ENCODE assay signal across 7 cellular contexts in genomic region chr9:35689351-35689600, GRCh38. TPM values are rescaled to one million over a fixed set of nuclear protein-coding genes. Genes with fewer than 3 reads are reported as not detected.
A peak's percentile ranks its signal among the peaks of the same experiment; 100 is the strongest.
DNase-seq lines count a peak whose midpoint lies in the region.
"Had no signal": no experiment of that assay in that cellular context is flagged by ENCODE, and none has a peak within 500 bp of the region (broad histone marks: within the 10 kb centered on the region; RNA-seq: fewer than 3 reads in every experiment).

No MANE protein-coding gene starts in this region.

- H3K27ac ChIP-seq in BLaER1 (peak overlapping the region; percentile 81), mesendoderm (ENCODE audit: low read depth, low read length) (peak overlapping the region; percentile 70)

- H3K4me3 ChIP-seq in BLaER1 (peak overlapping the region; percentile 73), mesendoderm (ENCODE audit: low read length) (peak overlapping the region; percentile 92)

- peaks cover 17% of the 10 kb centered on the region for H3K36me3 ChIP-seq in BLaER1
- H3K36me3 ChIP-seq in mesendoderm (ENCODE audit: control insufficient read depth, insufficient read depth, low read length) = peaks cover 2% of the 10 kb centered on the region

- H3K4ac ChIP-seq in mesendoderm (ENCODE audit: low read depth, low read length) = peak overlapping the region; percentile 7

- H4K20me1 ChIP-seq in BLaER1 = no peaks in the 10 kb centered on the region

- no CpG with 5 or more reads among the region's 7 CpGs for WGBS in mesendoderm (ENCODE audit: extremely low coverage, insufficient coverage, low lambda C conversion rate)

- peak overlapping the region; percentile 55 for H2BK5ac ChIP-seq in mesendoderm (ENCODE audit: low read length)

- peak overlapping the region; percentile 97 for H3K23ac ChIP-seq in mesendoderm (ENCODE audit: low read length)

- H3K4me1 Mint-ChIP-seq in activated naive CD8-positive, alpha-beta T cell (ENCODE audit: low read depth) = peaks cover 24% of the 10 kb centered on the region

- peak overlapping the region; percentile 79 for H3K9ac ChIP-seq in BLaER1
- peak overlapping the region; percentile 99 for H3K9ac ChIP-seq in mesendoderm (ENCODE audit: low read length)

- peak overlapping the region; percentile 22 for H3K27ac Mint-ChIP-seq in activated naive CD8-positive, alpha-beta T cell

- peak overlapping the region; percentile 65 for H3K4me3 Mint-ChIP-seq in activated naive CD8-positive, alpha-beta T cell

- H3K79me2 ChIP-seq in mesendoderm (ENCODE audit: control insufficient read depth, insufficient read depth, low read length) = peaks cover 23% of the 10 kb centered on the region

- no peak for DNase-seq in mesendoderm
- DNase-seq in NCI-H226 = no peak
- no peak for DNase-seq in NK-92 treated with Interleukin-12 subunit alpha and Interleukin-12 subunit beta, amount 100 ng/mL, for 24 hours (lab: John Stamatoyannopoulos, UW)
- no peak for DNase-seq in activated CD8-positive, alpha-beta memory T cell treated with anti-CD3 and anti-CD28 coated beads, Interleukin-2, amount 50 U/mL, for 48 hours
- DNase-seq: stimulated activated CD4-positive, alpha-beta T cell treated with anti-CD3 and anti-CD28 coated beads, Interleukin-15, amount 100 ng/mL, for 24 hours had no signal

- H3K36me3 Mint-ChIP-seq in activated naive CD8-positive, alpha-beta T cell = no peaks in the 10 kb centered on the region

- H3K79me1 ChIP-seq in mesendoderm (ENCODE audit: low read length) = peaks cover 28% of the 10 kb centered on the region

- H3K9me3 Mint-ChIP-seq in activated naive CD8-positive, alpha-beta T cell (ENCODE audit: low read depth) = no peaks in the 10 kb centered on the region

- no peak overlapping the region for H2BK15ac ChIP-seq in mesendoderm (replicated peaks; ENCODE audit: low read depth)

- no peak overlapping the region for H2BK120ac ChIP-seq in mesendoderm (ENCODE audit: low read depth, low read length)

- H3K4me1 ChIP-seq in BLaER1 (peaks cover 48% of the 10 kb centered on the region), mesendoderm (ENCODE audit: control insufficient read depth, low read depth, low read length) (peaks cover 10% of the 10 kb centered on the region)

- no peak overlapping the region for H4K8ac ChIP-seq in mesendoderm (ENCODE audit: low read depth, low read length)

- peak overlapping the region; percentile 44 for H3K18ac ChIP-seq in mesendoderm (ENCODE audit: low read length)

- H3K4me2 ChIP-seq in BLaER1 = peak overlapping the region; percentile 93
- peak overlapping the region; percentile 97 for H3K4me2 ChIP-seq in mesendoderm (ENCODE audit: low read length)

- peak overlapping the region; percentile 65 for H2AK5ac ChIP-seq in mesendoderm (ENCODE audit: low read length)

- H3K9me3 ChIP-seq in BLaER1 = no peaks in the 10 kb centered on the region

- no peak overlapping the region for H4K5ac ChIP-seq in mesendoderm (ENCODE audit: low read length)

- no peaks in the 10 kb centered on the region for H3K27me3 Mint-ChIP-seq in activated naive CD8-positive, alpha-beta T cell

- peak overlapping the region; percentile 99 for H3K56ac ChIP-seq in mesendoderm (ENCODE audit: low read length)

- H3K27me3 ChIP-seq in BLaER1 (no peaks in the 10 kb centered on the region), mesendoderm (ENCODE audit: insufficient read depth, low read length, poor library complexity) (no peaks in the 10 kb centered on the region)

RNA-seq across cellular contexts. Expression of gene TPM2, which starts 0.4 kb away (rescaled TPM):
- polyA plus RNA-seq in mesendoderm (2013, experiment 1 of 2) = 243 TPM
- 250 TPM for polyA plus RNA-seq in mesendoderm (2013, experiment 2 of 2)

RNA-seq across cellular contexts. Expression of gene CA9, which starts 15.5 kb away (rescaled TPM):
- polyA plus RNA-seq in mesendoderm (2013, experiment 1 of 2) = 1.6 TPM
- 1.8 TPM for polyA plus RNA-seq in mesendoderm (2013, experiment 2 of 2)

RNA-seq across cellular contexts. Expression of gene ARHGEF39, which starts 24.3 kb away (rescaled TPM):
- 13.9 TPM for polyA plus RNA-seq in mesendoderm (2013, experiment 1 of 2)
- polyA plus RNA-seq in mesendoderm (2013, experiment 2 of 2) = 14.0 TPM

RNA-seq across cellular contexts. Expression of gene CCDC107, which starts 31.2 kb away (rescaled TPM):
- 7.8 TPM for polyA plus RNA-seq in mesendoderm (2013, experiment 1 of 2)
- 6.8 TPM for polyA plus RNA-seq in mesendoderm (2013, experiment 2 of 2)

RNA-seq across cellular contexts. Expression of gene RMRP, which starts 31.5 kb away (rescaled TPM):
- not detected for polyA plus RNA-seq in mesendoderm (2013, experiment 1 of 2)
- polyA plus RNA-seq in mesendoderm (2013, experiment 2 of 2) = not detected
